In genomic region chr22:41217553-41218157, GRCh38 we compare ENCODE assay signal across 9 cellular contexts. TPM values are rescaled to one million over a fixed set of nuclear protein-coding genes. Genes with fewer than 3 reads are reported as not detected.
DNase-seq lines count a peak whose midpoint lies in the region; ATAC-seq, FAIRE-seq and TF ChIP-seq lines count a peak whose summit lies in the region.
"Had no signal": no experiment of that assay in that cellular context is flagged by ENCODE, and none has a peak within 500 bp of the region (broad histone marks: within the 10 kb centered on the region; RNA-seq: fewer than 3 reads in every experiment).

No MANE protein-coding gene starts in this region.

- H3K27me3 Mint-ChIP-seq in activated B cell treated with CpG ODN at 0.5 μM for 24 hours = no peaks in the 10 kb centered on the region
- H3K27me3 Mint-ChIP-seq in naive thymus-derived CD4-positive, alpha-beta T cell = no peaks in the 10 kb centered on the region

- H3K4me3 ChIP-seq in NB4 (ENCODE audit: low read depth, low read length) = peak overlapping the region; percentile 14
- H3K4me3 ChIP-seq in naive thymus-derived CD4-positive, alpha-beta T cell (ENCODE audit: low read length) = no peak overlapping the region
- no peak overlapping the region for H3K4me3 ChIP-seq in urinary bladder (ENCODE audit: low read depth, low read length)

- H3K4me1 ChIP-seq in naive thymus-derived CD4-positive, alpha-beta T cell (ENCODE audit: control insufficient read depth in 2 of 2, insufficient read depth in 2 of 2, low read length in 2 of 2) = peaks cover 4 to 14% of the 10 kb centered on the region in 2 donors
- no peaks in the 10 kb centered on the region for H3K4me1 ChIP-seq in urinary bladder (ENCODE audit: insufficient read depth)

- POLR2A ChIA-PET in activated B cell treated with CpG ODN at 0.5 μM for 24 hours (lab: Charles Lee) = interaction anchor here (0.5 to 1.7 kb wide), 6 partner anchors 11 to 164 kb away, joined by 3 to 10 read pairs (median 8); partner anchors contain the start of gene TEF
- POLR2A ChIA-PET in naive thymus-derived CD4-positive, alpha-beta T cell (lab: Charles Lee) = interaction anchor here (0.8 to 1.6 kb wide), 2 partner anchors 10 to 20 kb away, joined by 3 to 9 read pairs; no protein-coding TSS in a partner anchor

- 28% methylated on average over 16 of the region's 16 CpGs for WGBS in urinary bladder

- no peaks in the 10 kb centered on the region for H3K27me3 ChIP-seq in naive thymus-derived CD4-positive, alpha-beta T cell (ENCODE audit: control insufficient read depth in 2 of 2, insufficient read depth in 2 of 2, low read length in 2 of 2)

- H3K36me3 Mint-ChIP-seq in activated B cell treated with CpG ODN at 0.5 μM for 24 hours (ENCODE audit: low read depth) = peaks cover 64% of the 10 kb centered on the region
- peaks cover 3 to 43% (median 24%) of the 10 kb centered on the region in 5 donors for H3K36me3 Mint-ChIP-seq in naive thymus-derived CD4-positive, alpha-beta T cell

- CTCF ChIA-PET in activated B cell treated with CpG ODN at 0.5 μM for 24 hours (lab: Charles Lee) = interaction anchor here (1.0 to 1.6 kb wide), 2 partner anchors 20 to 295 kb away, joined by 4 to 9 read pairs; no protein-coding TSS in a partner anchor
- CTCF ChIA-PET in naive thymus-derived CD4-positive, alpha-beta T cell (lab: Charles Lee) = interaction anchor here (0.5 to 0.6 kb wide), 2 partner anchors 395 to 707 kb away, joined by 5 to 9 read pairs; no protein-coding TSS in a partner anchor

- peak overlapping the region; percentile 69 for H3K27ac Mint-ChIP-seq in activated B cell treated with CpG ODN at 0.5 μM for 24 hours
- peak overlapping the region in 8 of 9 donors; percentile 32 to 89 (median 63) for H3K27ac Mint-ChIP-seq in naive thymus-derived CD4-positive, alpha-beta T cell

- TF ChIP-seq POLR2A in GM12891 (IDR thresholded peaks at IDR 0.05; ENCODE audit: low read depth, low read length) (no peak), NB4 (IDR thresholded peaks at IDR 0.05; ENCODE audit: extremely low read depth, insufficient read length) (no peak)

- TF ChIP-seq CTCF in NB4 (IDR thresholded peaks at IDR 0.05; ENCODE audit: low read depth, low read length) (no peak), activated B cell treated with CpG ODN at 0.5 μM for 24 hours (IDR thresholded peaks at IDR 0.05) (no peak)

- H3K9me3 ChIP-seq in naive thymus-derived CD4-positive, alpha-beta T cell (ENCODE audit: control insufficient read depth in 2 of 3, low read length in 3 of 3) = no peaks in the 10 kb centered on the region

- ATAC-seq in activated B cell treated with CpG ODN at 0.5 μM for 24 hours (ENCODE audit: low read depth) (peak; percentile 88), esophagus mucosa (peak; percentile 94), GM21515 (IDR thresholded peaks at IDR 0.05; ENCODE audit: unreplicated experiment) (no peak)
- ATAC-seq in naive thymus-derived CD4-positive, alpha-beta T cell = peak; percentile 97

- intact Hi-C loops in activated B cell treated with CpG ODN at 0.5 μM for 24 hours (cut with micrococcal nuclease) = loop anchor here (1.0 to 5.0 kb wide), 2 partner anchors 12 to 40 kb away; partner anchors contain the start of gene L3MBTL2
- intact Hi-C loops in naive thymus-derived CD4-positive, alpha-beta T cell (cut with micrococcal nuclease) = loop anchor here (1.0 kb wide), 2 partner anchors 12 to 126 kb away; partner anchors contain the start of gene L3MBTL2 (in 2 of the 2)

- peaks cover 5 to 64% (median 11%) of the 10 kb centered on the region in 3 experiments for H3K36me3 ChIP-seq in naive thymus-derived CD4-positive, alpha-beta T cell (ENCODE audit: control insufficient read depth in 2 of 3, insufficient read depth in 3 of 3, low read length in 3 of 3)
- H3K36me3 ChIP-seq in urinary bladder (ENCODE audit: insufficient read depth) = no peaks in the 10 kb centered on the region

- peak overlapping the region; percentile 47 for H3K27ac ChIP-seq in naive thymus-derived CD4-positive, alpha-beta T cell (ENCODE audit: low read depth, low read length)
- H3K27ac ChIP-seq in urinary bladder (ENCODE audit: low read depth) = peak overlapping the region; percentile 68
- H3K27ac ChIP-seq: VCaP had no signal

- H3K4me1 Mint-ChIP-seq in activated B cell treated with CpG ODN at 0.5 μM for 24 hours = peaks cover 12% of the 10 kb centered on the region
- H3K4me1 Mint-ChIP-seq in naive thymus-derived CD4-positive, alpha-beta T cell = peaks cover 15 to 33% (median 19%) of the 10 kb centered on the region in 7 donors

- H3K4me3 Mint-ChIP-seq in activated B cell treated with CpG ODN at 0.5 μM for 24 hours = peak overlapping the region; percentile 68
- H3K4me3 Mint-ChIP-seq in naive thymus-derived CD4-positive, alpha-beta T cell = peak overlapping the region; percentile 20 to 76 (median 61)

- no peaks in the 10 kb centered on the region for H3K9me3 Mint-ChIP-seq in activated B cell treated with CpG ODN at 0.5 μM for 24 hours
- H3K9me3 Mint-ChIP-seq in naive thymus-derived CD4-positive, alpha-beta T cell = no peaks in the 10 kb centered on the region

- DNase-seq in GM12891 (ENCODE audit: insufficient read length, low spot score) = peak; percentile 60
- peak; percentile 92 for DNase-seq in NB4 (ENCODE audit: low read depth)
- DNase-seq in activated B cell treated with CpG ODN at 0.5 μM for 24 hours = peak; percentile 29
- peak in 8 of 9 donors; percentile 24 to 50 (median 41) for DNase-seq in naive thymus-derived CD4-positive, alpha-beta T cell
- DNase-seq in DMS114 treated with DMSO at 0.1 percent for 48 hours (lab: John Stamatoyannopoulos, UW; ENCODE audit: unreplicated experiment) = no peak

- FAIRE-seq in GM12891 (lab: Jason Lieb, UNC) = peak; percentile 72

TF ChIP-seq in GM12891, 5 proteins besides CTCF, POLR2A, EP300 and RAD21:
- TF ChIP-seq SPI1 (IDR thresholded peaks at IDR 0.05; ENCODE audit: low read depth, low read length) (peak; percentile 80), PAX5 (IDR thresholded peaks at IDR 0.05; ENCODE audit: insufficient read depth, low read length, severe bottlenecking) (no peak), POLR2AphosphoS5 (IDR thresholded peaks at IDR 0.05; ENCODE audit: low read depth, low read length) (no peak)
TF ChIP-seq in GM12891: peak in this region for 1.

RNA-seq across cellular contexts. Expression of gene L3MBTL2, which starts 12.5 kb away (rescaled TPM):
- polyA plus RNA-seq in GM12891 (2012; ENCODE audit: low read depth, missing spikeins) = 17.4 TPM
- total RNA-seq in activated B cell treated with CpG ODN at 0.5 μM for 24 hours (39.9 and 42.3 TPM in 2 replicates), esophagus mucosa (13.2 TPM), urinary bladder (12.4 TPM)
- total RNA-seq in naive thymus-derived CD4-positive, alpha-beta T cell = 10 to 100 TPM; 31.6 to 45.9 (median 43.3) TPM
- polyA plus RNA-seq in naive thymus-derived CD4-positive, alpha-beta T cell = 10 to 100 TPM; 31.8 to 42.3 TPM
- polyA plus RNA-seq in urinary bladder = 21.7 TPM

RNA-seq across cellular contexts. Expression of gene CHADL, which starts 23.1 kb away (rescaled TPM):
- not detected for polyA plus RNA-seq in GM12891 (2012; ENCODE audit: low read depth, missing spikeins)
- 0.10 TPM in 1 of 2 replicates, not detected in the other for total RNA-seq in activated B cell treated with CpG ODN at 0.5 μM for 24 hours
- total RNA-seq in esophagus mucosa = 3.9 TPM
- 1 to 10 TPM in 2 of 5 experiments, under 1 TPM in 3; 0.31 to 1.8 (median 0.94) TPM for total RNA-seq in naive thymus-derived CD4-positive, alpha-beta T cell
- under 1 TPM; 0.60 to 0.89 TPM for polyA plus RNA-seq in naive thymus-derived CD4-positive, alpha-beta T cell
- total RNA-seq in urinary bladder = 1.8 TPM
- 3.5 TPM for polyA plus RNA-seq in urinary bladder
